In the genomic region with DNA sequence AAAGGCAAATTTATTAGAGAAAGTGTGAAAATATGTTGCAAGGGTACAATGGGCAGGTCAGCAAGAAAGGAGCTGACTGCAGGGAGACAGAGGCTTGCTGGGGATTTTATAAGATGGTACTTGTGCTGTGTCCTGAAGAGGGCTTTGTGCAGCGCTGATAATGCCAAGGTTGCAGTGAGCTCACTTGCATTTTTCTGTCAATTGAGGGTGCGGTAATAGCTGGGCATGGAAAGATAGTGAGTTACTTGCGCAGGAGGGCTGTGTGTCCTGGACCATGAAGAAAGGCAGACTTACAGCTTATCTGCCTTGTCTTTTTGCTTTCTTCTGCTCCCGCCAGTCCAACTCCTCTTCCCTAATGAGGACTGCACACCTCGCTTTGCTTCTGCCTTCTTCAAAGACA, we compare ENCODE assay signal across 14 cellular contexts.
"Had no signal": no experiment of that assay in that cellular context is flagged by ENCODE, and none has a peak within 500 bp of the region (broad histone marks: within the 10 kb centered on the region; RNA-seq: fewer than 3 reads in every experiment).

No MANE protein-coding gene starts in this region.

- H3K27ac Mint-ChIP-seq: activated naive CD4-positive, alpha-beta T cell treated with anti-CD3 and anti-CD28 coated beads, Interleukin-2, amount 50 U/mL, for 24 hours; type B pancreatic cell had no signal

- H3K27me3 ChIP-seq: esophagus muscularis mucosa, SJSA1, stomach had no signal

- H3K4me3 ChIP-seq: esophagus muscularis mucosa, prostate gland, SJSA1, stomach had no signal

- ATAC-seq: left ventricle myocardium superior, right cardiac atrium had no signal

- H3K4me1 ChIP-seq: prostate gland, SJSA1, stomach had no signal

- H3K4me3 Mint-ChIP-seq: activated naive CD4-positive, alpha-beta T cell treated with anti-CD3 and anti-CD28 coated beads, Interleukin-2, amount 50 U/mL, for 24 hours; type B pancreatic cell had no signal

- H3K9me3 Mint-ChIP-seq: activated naive CD4-positive, alpha-beta T cell treated with anti-CD3 and anti-CD28 coated beads, Interleukin-2, amount 50 U/mL, for 24 hours; type B pancreatic cell had no signal

- DNase-seq: activated CD4-positive, alpha-beta T cell treated with anti-CD3 and anti-CD28 coated beads, Interleukin-2, amount 50 U/mL, for 4 hours; activated effector memory CD4-positive, alpha-beta T cell treated with Interleukin-2 at 50 U/mL for 16 hours; activated T-cell treated with anti-CD3 and anti-CD28 coated beads for 4 hours; effector CD4-positive, alpha-beta T cell; left ventricle myocardium superior; right cardiac atrium; stimulated activated CD4-positive, alpha-beta T cell treated with anti-CD3 and anti-CD28 coated beads, Interleukin-2, amount 100 ng/mL, for 48 hours; stomach; T-helper 2 cell had no signal

- H3K27me3 Mint-ChIP-seq: activated naive CD4-positive, alpha-beta T cell treated with anti-CD3 and anti-CD28 coated beads, Interleukin-2, amount 50 U/mL, for 24 hours; type B pancreatic cell had no signal

- H3K27ac ChIP-seq: esophagus muscularis mucosa, prostate gland, SJSA1, stomach had no signal

- H3K9me3 ChIP-seq: esophagus muscularis mucosa, prostate gland, SJSA1, stomach had no signal
